ENCODE assay signal across 1 cellular context in genomic region chr6:5765141-5765760, GRCh38.
TF ChIP-seq lines count a peak whose summit lies in the region.

No MANE protein-coding gene starts in this region.

TF ChIP-seq in WTC11, 78 proteins besides CTCF, POLR2A, EP300 and RAD21:
- no peak for TF ChIP-seq ZNF425 (CRISPR knock-in tag; conservative IDR thresholded peaks at IDR 0.05)
- no peak for TF ChIP-seq E2F4 (CRISPR knock-in tag; IDR thresholded peaks at IDR 0.05; ENCODE audit: borderline replicate concordance, low read depth)
- no peak for TF ChIP-seq JUN (CRISPR knock-in tag; IDR thresholded peaks at IDR 0.05)
- TF ChIP-seq FOXP1 (CRISPR knock-in tag; IDR thresholded peaks at IDR 0.05; ENCODE audit: borderline replicate concordance): no peak
- TF ChIP-seq ZNF671 (CRISPR knock-in tag; IDR thresholded peaks at IDR 0.05): no peak
- TF ChIP-seq FOXJ3 (CRISPR knock-in tag; IDR thresholded peaks at IDR 0.05; ENCODE audit: borderline replicate concordance): no peak
